1 cellular context compared by ENCODE assay signal in the genomic region with DNA sequence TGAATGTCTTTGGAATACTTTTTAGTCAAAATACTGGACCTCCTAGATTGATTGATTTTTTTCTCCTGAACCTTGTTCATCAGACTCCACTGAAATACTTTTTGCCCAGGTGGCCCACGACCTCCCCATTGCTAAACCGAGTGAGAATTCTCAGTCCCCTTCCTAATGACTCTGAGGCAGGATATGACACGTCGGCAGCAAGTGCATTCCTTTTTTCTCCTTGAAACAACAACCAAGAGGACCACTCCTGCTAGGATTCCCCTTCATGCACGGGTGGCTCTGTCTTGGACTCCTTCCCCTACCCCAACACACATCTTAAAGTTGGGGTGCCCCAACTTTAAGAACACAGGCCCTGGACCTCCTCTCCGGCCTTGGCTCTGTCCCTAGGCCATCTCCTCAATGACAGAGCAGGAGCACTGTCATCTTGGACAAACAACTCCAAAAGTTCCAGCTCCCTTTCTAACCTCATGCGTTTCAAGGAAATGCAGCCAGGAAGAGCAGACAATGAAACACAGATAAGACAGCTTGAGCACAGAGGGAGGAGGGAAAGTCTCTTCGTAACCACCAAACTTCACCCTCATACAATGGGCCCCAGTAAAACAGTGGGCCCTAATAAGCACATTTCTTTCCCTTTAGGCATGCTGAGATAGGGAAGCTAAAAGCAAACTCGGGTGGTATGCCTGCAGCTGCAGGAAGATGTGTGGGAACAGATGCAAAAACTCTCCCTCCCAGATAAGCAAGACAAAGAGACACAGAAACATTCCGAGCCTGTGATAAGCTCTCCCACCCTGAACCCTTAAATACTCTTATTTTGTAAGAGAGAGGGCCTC.
TF ChIP-seq lines count a peak whose summit lies in the region.

No MANE protein-coding gene starts in this region.

TF ChIP-seq in K562, 482 proteins besides CTCF, POLR2A, EP300 and RAD21 (continued from another document and continues in another):
- TF ChIP-seq, protein P1, sequence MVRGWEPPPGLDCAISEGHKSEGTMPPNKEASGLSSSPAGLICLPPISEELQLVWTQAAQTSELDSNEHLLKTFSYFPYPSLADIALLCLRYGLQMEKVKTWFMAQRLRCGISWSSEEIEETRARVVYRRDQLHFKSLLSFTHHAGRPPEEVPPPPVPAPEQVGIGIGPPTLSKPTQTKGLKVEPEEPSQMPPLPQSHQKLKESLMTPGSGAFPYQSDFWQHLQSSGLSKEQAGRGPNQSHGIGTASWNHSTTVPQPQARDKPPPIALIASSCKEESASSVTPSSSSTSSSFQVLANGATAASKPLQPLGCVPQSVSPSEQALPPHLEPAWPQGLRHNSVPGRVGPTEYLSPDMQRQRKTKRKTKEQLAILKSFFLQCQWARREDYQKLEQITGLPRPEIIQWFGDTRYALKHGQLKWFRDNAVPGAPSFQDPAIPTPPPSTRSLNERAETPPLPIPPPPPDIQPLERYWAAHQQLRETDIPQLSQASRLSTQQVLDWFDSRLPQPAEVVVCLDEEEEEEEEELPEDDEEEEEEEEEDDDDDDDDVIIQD (CRISPR knock-in tag; IDR thresholded peaks at IDR 0.05) = no peak
- TF ChIP-seq, protein P2, sequence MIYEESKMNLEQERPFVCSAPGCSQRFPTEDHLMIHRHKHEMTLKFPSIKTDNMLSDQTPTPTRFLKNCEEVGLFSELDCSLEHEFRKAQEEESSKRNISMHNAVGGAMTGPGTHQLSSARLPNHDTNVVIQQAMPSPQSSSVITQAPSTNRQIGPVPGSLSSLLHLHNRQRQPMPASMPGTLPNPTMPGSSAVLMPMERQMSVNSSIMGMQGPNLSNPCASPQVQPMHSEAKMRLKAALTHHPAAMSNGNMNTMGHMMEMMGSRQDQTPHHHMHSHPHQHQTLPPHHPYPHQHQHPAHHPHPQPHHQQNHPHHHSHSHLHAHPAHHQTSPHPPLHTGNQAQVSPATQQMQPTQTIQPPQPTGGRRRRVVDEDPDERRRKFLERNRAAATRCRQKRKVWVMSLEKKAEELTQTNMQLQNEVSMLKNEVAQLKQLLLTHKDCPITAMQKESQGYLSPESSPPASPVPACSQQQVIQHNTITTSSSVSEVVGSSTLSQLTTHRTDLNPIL (CRISPR knock-in tag; IDR thresholded peaks at IDR 0.05) = no peak
- TF ChIP-seq, protein P3, sequence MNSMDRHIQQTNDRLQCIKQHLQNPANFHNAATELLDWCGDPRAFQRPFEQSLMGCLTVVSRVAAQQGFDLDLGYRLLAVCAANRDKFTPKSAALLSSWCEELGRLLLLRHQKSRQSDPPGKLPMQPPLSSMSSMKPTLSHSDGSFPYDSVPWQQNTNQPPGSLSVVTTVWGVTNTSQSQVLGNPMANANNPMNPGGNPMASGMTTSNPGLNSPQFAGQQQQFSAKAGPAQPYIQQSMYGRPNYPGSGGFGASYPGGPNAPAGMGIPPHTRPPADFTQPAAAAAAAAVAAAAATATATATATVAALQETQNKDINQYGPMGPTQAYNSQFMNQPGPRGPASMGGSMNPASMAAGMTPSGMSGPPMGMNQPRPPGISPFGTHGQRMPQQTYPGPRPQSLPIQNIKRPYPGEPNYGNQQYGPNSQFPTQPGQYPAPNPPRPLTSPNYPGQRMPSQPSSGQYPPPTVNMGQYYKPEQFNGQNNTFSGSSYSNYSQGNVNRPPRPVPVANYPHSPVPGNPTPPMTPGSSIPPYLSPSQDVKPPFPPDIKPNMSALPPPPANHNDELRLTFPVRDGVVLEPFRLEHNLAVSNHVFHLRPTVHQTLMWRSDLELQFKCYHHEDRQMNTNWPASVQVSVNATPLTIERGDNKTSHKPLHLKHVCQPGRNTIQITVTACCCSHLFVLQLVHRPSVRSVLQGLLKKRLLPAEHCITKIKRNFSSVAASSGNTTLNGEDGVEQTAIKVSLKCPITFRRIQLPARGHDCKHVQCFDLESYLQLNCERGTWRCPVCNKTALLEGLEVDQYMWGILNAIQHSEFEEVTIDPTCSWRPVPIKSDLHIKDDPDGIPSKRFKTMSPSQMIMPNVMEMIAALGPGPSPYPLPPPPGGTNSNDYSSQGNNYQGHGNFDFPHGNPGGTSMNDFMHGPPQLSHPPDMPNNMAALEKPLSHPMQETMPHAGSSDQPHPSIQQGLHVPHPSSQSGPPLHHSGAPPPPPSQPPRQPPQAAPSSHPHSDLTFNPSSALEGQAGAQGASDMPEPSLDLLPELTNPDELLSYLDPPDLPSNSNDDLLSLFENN (IDR thresholded peaks at IDR 0.05; ENCODE audit: low read depth in 2 of 2, low read length in 2 of 2) = peak in 1 of 2 experiments; percentile 55; a peak in 1 of 4 replicates
- TF ChIP-seq NCOR1 (IDR thresholded peaks at IDR 0.05) = peak; percentile 84
- TF ChIP-seq, protein P4, sequence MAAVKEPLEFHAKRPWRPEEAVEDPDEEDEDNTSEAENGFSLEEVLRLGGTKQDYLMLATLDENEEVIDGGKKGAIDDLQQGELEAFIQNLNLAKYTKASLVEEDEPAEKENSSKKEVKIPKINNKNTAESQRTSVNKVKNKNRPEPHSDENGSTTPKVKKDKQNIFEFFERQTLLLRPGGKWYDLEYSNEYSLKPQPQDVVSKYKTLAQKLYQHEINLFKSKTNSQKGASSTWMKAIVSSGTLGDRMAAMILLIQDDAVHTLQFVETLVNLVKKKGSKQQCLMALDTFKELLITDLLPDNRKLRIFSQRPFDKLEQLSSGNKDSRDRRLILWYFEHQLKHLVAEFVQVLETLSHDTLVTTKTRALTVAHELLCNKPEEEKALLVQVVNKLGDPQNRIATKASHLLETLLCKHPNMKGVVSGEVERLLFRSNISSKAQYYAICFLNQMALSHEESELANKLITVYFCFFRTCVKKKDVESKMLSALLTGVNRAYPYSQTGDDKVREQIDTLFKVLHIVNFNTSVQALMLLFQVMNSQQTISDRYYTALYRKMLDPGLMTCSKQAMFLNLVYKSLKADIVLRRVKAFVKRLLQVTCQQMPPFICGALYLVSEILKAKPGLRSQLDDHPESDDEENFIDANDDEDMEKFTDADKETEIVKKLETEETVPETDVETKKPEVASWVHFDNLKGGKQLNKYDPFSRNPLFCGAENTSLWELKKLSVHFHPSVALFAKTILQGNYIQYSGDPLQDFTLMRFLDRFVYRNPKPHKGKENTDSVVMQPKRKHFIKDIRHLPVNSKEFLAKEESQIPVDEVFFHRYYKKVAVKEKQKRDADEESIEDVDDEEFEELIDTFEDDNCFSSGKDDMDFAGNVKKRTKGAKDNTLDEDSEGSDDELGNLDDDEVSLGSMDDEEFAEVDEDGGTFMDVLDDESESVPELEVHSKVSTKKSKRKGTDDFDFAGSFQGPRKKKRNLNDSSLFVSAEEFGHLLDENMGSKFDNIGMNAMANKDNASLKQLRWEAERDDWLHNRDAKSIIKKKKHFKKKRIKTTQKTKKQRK (IDR thresholded peaks at IDR 0.05; ENCODE audit: borderline replicate concordance, low read depth, low read length) = no peak
- no peak for TF ChIP-seq ZNF263 (CRISPR knock-in tag; IDR thresholded peaks at IDR 0.05; ENCODE audit: borderline replicate concordance)
- TF ChIP-seq ETV1 (tag; conservative IDR thresholded peaks at IDR 0.05; ENCODE audit: low read depth) = no peak
- TF ChIP-seq, protein P5, sequence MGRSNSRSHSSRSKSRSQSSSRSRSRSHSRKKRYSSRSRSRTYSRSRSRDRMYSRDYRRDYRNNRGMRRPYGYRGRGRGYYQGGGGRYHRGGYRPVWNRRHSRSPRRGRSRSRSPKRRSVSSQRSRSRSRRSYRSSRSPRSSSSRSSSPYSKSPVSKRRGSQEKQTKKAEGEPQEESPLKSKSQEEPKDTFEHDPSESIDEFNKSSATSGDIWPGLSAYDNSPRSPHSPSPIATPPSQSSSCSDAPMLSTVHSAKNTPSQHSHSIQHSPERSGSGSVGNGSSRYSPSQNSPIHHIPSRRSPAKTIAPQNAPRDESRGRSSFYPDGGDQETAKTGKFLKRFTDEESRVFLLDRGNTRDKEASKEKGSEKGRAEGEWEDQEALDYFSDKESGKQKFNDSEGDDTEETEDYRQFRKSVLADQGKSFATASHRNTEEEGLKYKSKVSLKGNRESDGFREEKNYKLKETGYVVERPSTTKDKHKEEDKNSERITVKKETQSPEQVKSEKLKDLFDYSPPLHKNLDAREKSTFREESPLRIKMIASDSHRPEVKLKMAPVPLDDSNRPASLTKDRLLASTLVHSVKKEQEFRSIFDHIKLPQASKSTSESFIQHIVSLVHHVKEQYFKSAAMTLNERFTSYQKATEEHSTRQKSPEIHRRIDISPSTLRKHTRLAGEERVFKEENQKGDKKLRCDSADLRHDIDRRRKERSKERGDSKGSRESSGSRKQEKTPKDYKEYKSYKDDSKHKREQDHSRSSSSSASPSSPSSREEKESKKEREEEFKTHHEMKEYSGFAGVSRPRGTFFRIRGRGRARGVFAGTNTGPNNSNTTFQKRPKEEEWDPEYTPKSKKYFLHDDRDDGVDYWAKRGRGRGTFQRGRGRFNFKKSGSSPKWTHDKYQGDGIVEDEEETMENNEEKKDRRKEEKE (IDR thresholded peaks at IDR 0.05; ENCODE audit: borderline replicate concordance in 1 of 2, control insufficient read depth in 1 of 2, low read depth in 2 of 2, low read length in 1 of 2) = no peak
- TF ChIP-seq RCOR1 (IDR thresholded peaks at IDR 0.05; ENCODE audit: borderline replicate concordance in 1 of 2, low read depth in 2 of 2, low read length in 2 of 2) = no peak
- TF ChIP-seq, protein P6, sequence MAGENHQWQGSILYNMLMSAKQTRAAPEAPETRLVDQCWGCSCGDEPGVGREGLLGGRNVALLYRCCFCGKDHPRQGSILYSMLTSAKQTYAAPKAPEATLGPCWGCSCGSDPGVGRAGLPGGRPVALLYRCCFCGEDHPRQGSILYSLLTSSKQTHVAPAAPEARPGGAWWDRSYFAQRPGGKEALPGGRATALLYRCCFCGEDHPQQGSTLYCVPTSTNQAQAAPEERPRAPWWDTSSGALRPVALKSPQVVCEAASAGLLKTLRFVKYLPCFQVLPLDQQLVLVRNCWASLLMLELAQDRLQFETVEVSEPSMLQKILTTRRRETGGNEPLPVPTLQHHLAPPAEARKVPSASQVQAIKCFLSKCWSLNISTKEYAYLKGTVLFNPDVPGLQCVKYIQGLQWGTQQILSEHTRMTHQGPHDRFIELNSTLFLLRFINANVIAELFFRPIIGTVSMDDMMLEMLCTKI (IDR thresholded peaks at IDR 0.05; ENCODE audit: partially characterized antibody) = no peak
- TF ChIP-seq MCM2 (IDR thresholded peaks at IDR 0.05; ENCODE audit: low read depth) = no peak
- no peak; the same call in 1 of the 2 replicates for TF ChIP-seq ELF4 (CRISPR knock-in tag; IDR thresholded peaks at IDR 0.05)
- TF ChIP-seq ZFP30 (CRISPR knock-in tag; IDR thresholded peaks at IDR 0.05; ENCODE audit: borderline replicate concordance) = no peak
- no peak for TF ChIP-seq YY1 (IDR thresholded peaks at IDR 0.05; ENCODE audit: borderline replicate concordance in 1 of 3, control insufficient read depth in 1 of 3, extremely low read depth in 1 of 3, insufficient read depth in 3 of 3, insufficient read length in 1 of 3, insufficient replicate concordance in 2 of 3, low read depth in 1 of 3, low read length in 2 of 3)
- TF ChIP-seq ZNF431 (CRISPR knock-in tag; IDR thresholded peaks at IDR 0.05) = no peak
- TF ChIP-seq, protein P7, sequence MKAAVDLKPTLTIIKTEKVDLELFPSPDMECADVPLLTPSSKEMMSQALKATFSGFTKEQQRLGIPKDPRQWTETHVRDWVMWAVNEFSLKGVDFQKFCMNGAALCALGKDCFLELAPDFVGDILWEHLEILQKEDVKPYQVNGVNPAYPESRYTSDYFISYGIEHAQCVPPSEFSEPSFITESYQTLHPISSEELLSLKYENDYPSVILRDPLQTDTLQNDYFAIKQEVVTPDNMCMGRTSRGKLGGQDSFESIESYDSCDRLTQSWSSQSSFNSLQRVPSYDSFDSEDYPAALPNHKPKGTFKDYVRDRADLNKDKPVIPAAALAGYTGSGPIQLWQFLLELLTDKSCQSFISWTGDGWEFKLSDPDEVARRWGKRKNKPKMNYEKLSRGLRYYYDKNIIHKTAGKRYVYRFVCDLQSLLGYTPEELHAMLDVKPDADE (conservative IDR thresholded peaks at IDR 0.05; ENCODE audit: control insufficient read depth, low read depth, low read length) = no peak
- TF ChIP-seq, protein P8, sequence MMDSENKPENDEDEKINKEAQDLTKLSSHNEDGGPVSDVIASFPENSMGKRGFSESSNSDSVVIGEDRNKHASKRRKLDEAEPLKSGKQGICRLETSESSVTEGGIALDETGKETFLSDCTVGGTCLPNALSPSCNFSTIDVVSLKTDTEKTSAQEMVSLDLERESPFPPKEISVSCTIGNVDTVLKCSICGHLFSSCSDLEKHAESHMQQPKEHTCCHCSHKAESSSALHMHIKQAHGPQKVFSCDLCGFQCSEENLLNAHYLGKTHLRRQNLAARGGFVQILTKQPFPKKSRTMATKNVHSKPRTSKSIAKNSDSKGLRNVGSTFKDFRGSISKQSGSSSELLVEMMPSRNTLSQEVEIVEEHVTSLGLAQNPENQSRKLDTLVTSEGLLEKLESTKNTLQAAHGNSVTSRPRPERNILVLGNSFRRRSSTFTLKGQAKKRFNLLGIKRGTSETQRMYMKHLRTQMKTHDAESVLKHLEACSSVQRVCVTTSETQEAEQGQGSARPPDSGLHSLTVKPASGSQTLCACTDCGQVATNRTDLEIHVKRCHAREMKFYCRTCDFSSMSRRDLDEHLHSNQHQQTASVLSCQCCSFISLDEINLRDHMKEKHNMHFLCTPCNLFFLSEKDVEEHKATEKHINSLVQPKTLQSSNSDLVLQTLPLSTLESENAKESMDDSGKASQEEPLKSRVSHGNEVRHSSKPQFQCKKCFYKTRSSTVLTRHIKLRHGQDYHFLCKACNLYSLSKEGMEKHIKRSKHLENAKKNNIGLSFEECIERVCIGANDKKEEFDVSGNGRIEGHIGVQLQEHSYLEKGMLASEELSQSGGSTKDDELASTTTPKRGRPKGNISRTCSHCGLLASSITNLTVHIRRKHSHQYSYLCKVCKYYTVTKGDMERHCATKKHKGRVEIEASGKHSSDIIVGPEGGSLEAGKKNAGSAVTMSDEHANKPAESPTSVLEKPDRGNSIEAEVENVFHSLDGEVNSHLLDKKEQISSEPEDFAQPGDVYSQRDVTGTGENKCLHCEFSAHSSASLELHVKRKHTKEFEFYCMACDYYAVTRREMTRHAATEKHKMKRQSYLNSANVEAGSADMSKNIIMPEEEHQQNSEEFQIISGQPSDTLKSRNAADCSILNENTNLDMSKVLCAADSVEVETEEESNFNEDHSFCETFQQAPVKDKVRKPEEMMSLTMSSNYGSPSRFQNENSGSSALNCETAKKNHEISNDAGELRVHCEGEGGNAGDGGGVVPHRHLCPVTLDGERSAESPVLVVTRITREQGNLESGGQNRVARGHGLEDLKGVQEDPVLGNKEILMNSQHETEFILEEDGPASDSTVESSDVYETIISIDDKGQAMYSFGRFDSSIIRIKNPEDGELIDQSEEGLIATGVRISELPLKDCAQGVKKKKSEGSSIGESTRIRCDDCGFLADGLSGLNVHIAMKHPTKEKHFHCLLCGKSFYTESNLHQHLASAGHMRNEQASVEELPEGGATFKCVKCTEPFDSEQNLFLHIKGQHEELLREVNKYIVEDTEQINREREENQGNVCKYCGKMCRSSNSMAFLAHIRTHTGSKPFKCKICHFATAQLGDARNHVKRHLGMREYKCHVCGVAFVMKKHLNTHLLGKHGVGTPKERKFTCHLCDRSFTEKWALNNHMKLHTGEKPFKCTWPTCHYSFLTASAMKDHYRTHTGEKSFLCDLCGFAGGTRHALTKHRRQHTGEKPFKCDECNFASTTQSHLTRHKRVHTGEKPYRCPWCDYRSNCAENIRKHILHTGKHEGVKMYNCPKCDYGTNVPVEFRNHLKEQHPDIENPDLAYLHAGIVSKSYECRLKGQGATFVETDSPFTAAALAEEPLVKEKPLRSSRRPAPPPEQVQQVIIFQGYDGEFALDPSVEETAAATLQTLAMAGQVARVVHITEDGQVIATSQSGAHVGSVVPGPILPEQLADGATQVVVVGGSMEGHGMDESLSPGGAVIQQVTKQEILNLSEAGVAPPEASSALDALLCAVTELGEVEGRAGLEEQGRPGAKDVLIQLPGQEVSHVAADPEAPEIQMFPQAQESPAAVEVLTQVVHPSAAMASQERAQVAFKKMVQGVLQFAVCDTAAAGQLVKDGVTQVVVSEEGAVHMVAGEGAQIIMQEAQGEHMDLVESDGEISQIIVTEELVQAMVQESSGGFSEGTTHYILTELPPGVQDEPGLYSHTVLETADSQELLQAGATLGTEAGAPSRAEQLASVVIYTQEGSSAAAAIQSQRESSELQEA (IDR thresholded peaks at IDR 0.05; ENCODE audit: low read depth) = no peak
- no peak for TF ChIP-seq TRIM28 (IDR thresholded peaks at IDR 0.05)
